8 cellular contexts compared by ENCODE assay signal in the genomic region with DNA sequence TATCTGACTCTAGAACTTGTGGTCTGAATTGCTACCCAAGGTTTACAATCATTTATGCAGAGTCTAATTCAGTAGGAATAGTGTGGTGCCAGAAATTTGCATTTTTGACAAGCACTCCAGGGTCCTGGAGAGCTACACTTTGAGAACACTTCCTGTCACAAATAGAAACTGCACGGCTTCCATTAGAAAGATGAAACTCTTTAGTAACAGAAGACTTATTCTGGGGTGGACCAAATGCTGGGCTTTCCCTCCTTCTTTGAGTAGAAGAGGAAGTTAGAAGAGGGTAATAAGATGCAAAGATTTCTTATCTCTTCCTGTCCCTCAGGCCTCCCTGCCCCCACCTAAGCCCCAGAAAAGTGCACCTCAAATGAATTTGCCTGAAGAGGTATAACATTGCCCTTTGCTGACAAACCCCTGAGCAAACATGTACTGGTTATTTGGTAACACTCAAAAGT. TPM values are rescaled to one million over a fixed set of nuclear protein-coding genes. Genes with fewer than 3 reads are reported as not detected.
A peak's percentile ranks its signal among the peaks of the same experiment; 100 is the strongest.
DNase-seq lines count a peak whose midpoint lies in the region; ATAC-seq and TF ChIP-seq lines count a peak whose summit lies in the region.

No MANE protein-coding gene starts in this region.

- ATAC-seq in GM19467 (IDR thresholded peaks at IDR 0.05; ENCODE audit: unreplicated experiment): peak; percentile 91
- peak; percentile 84 for ATAC-seq in HG03378 (IDR thresholded peaks at IDR 0.05; ENCODE audit: unreplicated experiment)
- no peak for ATAC-seq in Right ventricle myocardium superior (ENCODE audit: poor library complexity)

- CTCF ChIA-PET in activated CD4-positive, alpha-beta memory T cell treated with anti-CD3 and anti-CD28 coated beads, Interleukin-2, amount 10 ng/mL, durations not matched to agents 7 days and 5 days (lab: Charles Lee): interaction anchor here (0.9 to 1.8 kb wide), 3 partner anchors 31 to 239 kb away, joined by 3 to 10 read pairs (median 6); no protein-coding TSS in a partner anchor

- TF ChIP-seq CTCF in GM06990 (IDR thresholded peaks at IDR 0.05; ENCODE audit: insufficient read depth, low read length, poor library complexity, severe bottlenecking): no peak
- no peak for TF ChIP-seq CTCF in breast epithelium (IDR thresholded peaks at IDR 0.05)
- TF ChIP-seq CTCF in osteocyte (IDR thresholded peaks at IDR 0.05): no peak

- no peak overlapping the region for H3K27ac ChIP-seq in breast epithelium

- H3K36me3 ChIP-seq in GM06990 (ENCODE audit: control insufficient read depth, insufficient read depth, low read length) (peaks cover 8% of the 10 kb centered on the region), breast epithelium (no peaks in the 10 kb centered on the region)

- H3K27me3 Mint-ChIP-seq in activated CD4-positive, alpha-beta memory T cell treated with anti-CD3 and anti-CD28 coated beads, Interleukin-2, amount 10 ng/mL, durations not matched to agents 7 days and 5 days: no peaks in the 10 kb centered on the region
- no peaks in the 10 kb centered on the region for H3K27me3 Mint-ChIP-seq in osteocyte (ENCODE audit: unreplicated experiment)

- peak overlapping the region; percentile 86 for H3K27ac Mint-ChIP-seq in activated CD4-positive, alpha-beta memory T cell treated with anti-CD3 and anti-CD28 coated beads, Interleukin-2, amount 10 ng/mL, durations not matched to agents 7 days and 5 days
- H3K27ac Mint-ChIP-seq in osteocyte (ENCODE audit: unreplicated experiment): no peak overlapping the region

- H3K27me3 ChIP-seq in GM06990 (replicated peaks; ENCODE audit: control insufficient read depth, insufficient read depth, low read length) (no peaks in the 10 kb centered on the region), breast epithelium (no peaks in the 10 kb centered on the region)

- intact Hi-C loops in breast epithelium (cut with DNase I; ENCODE audit: low total_unique reads): no loop called here
- intact Hi-C loops in Right ventricle myocardium superior (cut with DNase I): no loop called here

- peaks cover 88% of the 10 kb centered on the region for H3K4me1 Mint-ChIP-seq in activated CD4-positive, alpha-beta memory T cell treated with anti-CD3 and anti-CD28 coated beads, Interleukin-2, amount 10 ng/mL, durations not matched to agents 7 days and 5 days
- peaks cover 7% of the 10 kb centered on the region for H3K4me1 Mint-ChIP-seq in osteocyte (ENCODE audit: unreplicated experiment)

- H3K4me3 Mint-ChIP-seq in activated CD4-positive, alpha-beta memory T cell treated with anti-CD3 and anti-CD28 coated beads, Interleukin-2, amount 10 ng/mL, durations not matched to agents 7 days and 5 days: no peak overlapping the region
- H3K4me3 Mint-ChIP-seq in osteocyte (ENCODE audit: unreplicated experiment): no peak overlapping the region

- POLR2A ChIA-PET in activated CD4-positive, alpha-beta memory T cell treated with anti-CD3 and anti-CD28 coated beads, Interleukin-2, amount 10 ng/mL, durations not matched to agents 7 days and 5 days (lab: Charles Lee): interaction anchor here (0.9 to 1.4 kb wide), 5 partner anchors 15 to 81 kb away, joined by 3 to 6 read pairs (median 5); partner anchors contain the start of gene DGLUCY

- H3K36me3 Mint-ChIP-seq in activated CD4-positive, alpha-beta memory T cell treated with anti-CD3 and anti-CD28 coated beads, Interleukin-2, amount 10 ng/mL, durations not matched to agents 7 days and 5 days (ENCODE audit: low read depth): peaks cover 71% of the 10 kb centered on the region
- H3K36me3 Mint-ChIP-seq in osteocyte (ENCODE audit: unreplicated experiment): peaks cover 3% of the 10 kb centered on the region

- TF ChIP-seq POLR2A in breast epithelium (IDR thresholded peaks at IDR 0.05): no peak

- H3K4me1 ChIP-seq in breast epithelium: no peaks in the 10 kb centered on the region

- H3K4me3 ChIP-seq in GM06990 (replicated peaks; ENCODE audit: low read depth, low read length) (no peak overlapping the region), breast epithelium (no peak overlapping the region)

- no peaks in the 10 kb centered on the region for H3K9me3 Mint-ChIP-seq in activated CD4-positive, alpha-beta memory T cell treated with anti-CD3 and anti-CD28 coated beads, Interleukin-2, amount 10 ng/mL, durations not matched to agents 7 days and 5 days
- no peaks in the 10 kb centered on the region for H3K9me3 Mint-ChIP-seq in osteocyte (ENCODE audit: unreplicated experiment)

- peak; percentile 62 for DNase-seq in GM06990 (ENCODE audit: extremely low read depth, insufficient read length)
- DNase-seq in activated CD4-positive, alpha-beta memory T cell treated with anti-CD3 and anti-CD28 coated beads, Interleukin-2, amount 10 ng/mL, durations not matched to agents 7 days and 5 days: peak; percentile 53
- no peak for DNase-seq in breast epithelium (ENCODE audit: low spot score in 2 of 2)
- DNase-seq in osteocyte (ENCODE audit: extremely low spot score, unreplicated experiment): no peak
- DNase-seq in Right ventricle myocardium superior: no peak
- no peak for DNase-seq in activated effector memory CD4-positive, alpha-beta T cell treated with anti-CD3 and anti-CD28 coated beads, Interleukin-2, amount 50 U/mL, for 16 hours

- H3K9me3 ChIP-seq in breast epithelium: no peaks in the 10 kb centered on the region

RNA-seq across cellular contexts. Expression of gene DGLUCY, which starts 28.4 kb away (rescaled TPM):
- total RNA-seq in activated CD4-positive, alpha-beta memory T cell treated with anti-CD3 and anti-CD28 coated beads, Interleukin-2, amount 10 ng/mL, durations not matched to agents 7 days and 5 days: 100 to 1,000 TPM; 112 to 115 TPM
- 10 to 100 TPM; 32.6 to 35.7 (median 34.4) TPM for total RNA-seq in breast epithelium
- 20.4 and 29.3 TPM in 2 replicates for total RNA-seq in osteocyte
- total RNA-seq in Right ventricle myocardium superior: 240 TPM

Comparison
In these comparisons a context has a peak if more than half of its experiments do, and no peak if none do; other contexts are left out.
1. DNase-seq: peak in GM06990 (single experiment) and activated CD4-positive, alpha-beta memory T cell treated with anti-CD3 and anti-CD28 coated beads, Interleukin-2, amount 10 ng/mL, durations not matched to agents 7 days and 5 days (single experiment); none in breast epithelium (0 of 2), osteocyte (single experiment), Right ventricle myocardium superior (single experiment) and activated effector memory CD4-positive, alpha-beta T cell treated with anti-CD3 and anti-CD28 coated beads, Interleukin-2, amount 50 U/mL, for 16 hours (single experiment).